ENCODE assay signal across 2 cellular contexts in the genomic region with DNA sequence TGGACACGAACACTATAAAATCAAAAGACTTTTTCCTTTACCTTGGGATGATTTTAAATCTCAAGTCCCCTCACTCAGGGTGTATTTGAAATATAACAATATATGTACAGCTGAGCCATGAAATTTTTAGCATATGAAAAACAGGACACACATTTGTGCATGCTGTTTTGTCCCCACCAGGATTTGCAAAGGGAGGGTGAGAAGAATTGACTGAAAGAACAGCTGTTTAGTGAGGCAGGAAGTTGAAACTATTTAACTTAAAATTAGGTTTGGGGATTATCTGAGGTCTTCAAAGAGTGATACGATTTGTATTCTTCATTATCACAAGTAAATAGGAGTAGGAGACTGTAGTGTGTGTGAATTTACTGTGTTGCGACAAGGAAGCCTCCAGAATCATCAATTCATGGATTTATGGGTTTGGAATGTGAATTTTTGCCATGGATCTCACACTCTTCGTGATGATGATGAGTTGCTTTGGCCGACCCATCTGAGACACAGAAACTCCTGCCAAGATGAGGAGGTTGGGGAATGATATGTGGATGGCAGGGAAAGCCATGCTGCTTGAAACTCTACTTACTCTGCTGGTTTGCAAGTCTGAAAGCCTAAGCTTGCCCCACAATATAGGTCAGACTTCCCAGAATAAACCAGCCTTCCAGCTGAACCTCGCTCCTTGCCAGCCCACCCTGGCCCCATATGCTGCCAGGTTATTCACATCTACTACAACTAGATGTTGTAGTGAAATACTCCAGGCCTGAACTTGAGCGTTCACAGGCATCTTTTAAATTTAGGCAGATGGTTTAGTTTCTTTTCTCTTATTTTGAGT.
TF ChIP-seq lines count a peak whose summit lies in the region.

No MANE protein-coding gene starts in this region.

TF ChIP-seq in GM23338, 12 proteins besides CTCF, POLR2A, EP300 and RAD21 (continues in another document):
- TF ChIP-seq ZNF114 (CRISPR knock-in tag; IDR thresholded peaks at IDR 0.05) (no peak), EZH2 (IDR thresholded peaks at IDR 0.05; ENCODE audit: low read depth, unreplicated experiment) (no peak), STAT1 (IDR thresholded peaks at IDR 0.05; ENCODE audit: unreplicated experiment) (no peak), CREB1 (CRISPR knock-in tag; IDR thresholded peaks at IDR 0.05; ENCODE audit: low read depth) (no peak), NANOG (IDR thresholded peaks at IDR 0.05; ENCODE audit: borderline replicate concordance) (no peak), POLR2AphosphoS5 (IDR thresholded peaks at IDR 0.05; ENCODE audit: low read depth) (no peak), ZNF331 (CRISPR knock-in tag; IDR thresholded peaks at IDR 0.05; ENCODE audit: low read depth) (no peak), JUNB (IDR thresholded peaks at IDR 0.05; ENCODE audit: unreplicated experiment) (no peak), EZH2phosphoT487 (IDR thresholded peaks at IDR 0.05; ENCODE audit: unreplicated experiment) (no peak)
- TF ChIP-seq, protein P1, sequence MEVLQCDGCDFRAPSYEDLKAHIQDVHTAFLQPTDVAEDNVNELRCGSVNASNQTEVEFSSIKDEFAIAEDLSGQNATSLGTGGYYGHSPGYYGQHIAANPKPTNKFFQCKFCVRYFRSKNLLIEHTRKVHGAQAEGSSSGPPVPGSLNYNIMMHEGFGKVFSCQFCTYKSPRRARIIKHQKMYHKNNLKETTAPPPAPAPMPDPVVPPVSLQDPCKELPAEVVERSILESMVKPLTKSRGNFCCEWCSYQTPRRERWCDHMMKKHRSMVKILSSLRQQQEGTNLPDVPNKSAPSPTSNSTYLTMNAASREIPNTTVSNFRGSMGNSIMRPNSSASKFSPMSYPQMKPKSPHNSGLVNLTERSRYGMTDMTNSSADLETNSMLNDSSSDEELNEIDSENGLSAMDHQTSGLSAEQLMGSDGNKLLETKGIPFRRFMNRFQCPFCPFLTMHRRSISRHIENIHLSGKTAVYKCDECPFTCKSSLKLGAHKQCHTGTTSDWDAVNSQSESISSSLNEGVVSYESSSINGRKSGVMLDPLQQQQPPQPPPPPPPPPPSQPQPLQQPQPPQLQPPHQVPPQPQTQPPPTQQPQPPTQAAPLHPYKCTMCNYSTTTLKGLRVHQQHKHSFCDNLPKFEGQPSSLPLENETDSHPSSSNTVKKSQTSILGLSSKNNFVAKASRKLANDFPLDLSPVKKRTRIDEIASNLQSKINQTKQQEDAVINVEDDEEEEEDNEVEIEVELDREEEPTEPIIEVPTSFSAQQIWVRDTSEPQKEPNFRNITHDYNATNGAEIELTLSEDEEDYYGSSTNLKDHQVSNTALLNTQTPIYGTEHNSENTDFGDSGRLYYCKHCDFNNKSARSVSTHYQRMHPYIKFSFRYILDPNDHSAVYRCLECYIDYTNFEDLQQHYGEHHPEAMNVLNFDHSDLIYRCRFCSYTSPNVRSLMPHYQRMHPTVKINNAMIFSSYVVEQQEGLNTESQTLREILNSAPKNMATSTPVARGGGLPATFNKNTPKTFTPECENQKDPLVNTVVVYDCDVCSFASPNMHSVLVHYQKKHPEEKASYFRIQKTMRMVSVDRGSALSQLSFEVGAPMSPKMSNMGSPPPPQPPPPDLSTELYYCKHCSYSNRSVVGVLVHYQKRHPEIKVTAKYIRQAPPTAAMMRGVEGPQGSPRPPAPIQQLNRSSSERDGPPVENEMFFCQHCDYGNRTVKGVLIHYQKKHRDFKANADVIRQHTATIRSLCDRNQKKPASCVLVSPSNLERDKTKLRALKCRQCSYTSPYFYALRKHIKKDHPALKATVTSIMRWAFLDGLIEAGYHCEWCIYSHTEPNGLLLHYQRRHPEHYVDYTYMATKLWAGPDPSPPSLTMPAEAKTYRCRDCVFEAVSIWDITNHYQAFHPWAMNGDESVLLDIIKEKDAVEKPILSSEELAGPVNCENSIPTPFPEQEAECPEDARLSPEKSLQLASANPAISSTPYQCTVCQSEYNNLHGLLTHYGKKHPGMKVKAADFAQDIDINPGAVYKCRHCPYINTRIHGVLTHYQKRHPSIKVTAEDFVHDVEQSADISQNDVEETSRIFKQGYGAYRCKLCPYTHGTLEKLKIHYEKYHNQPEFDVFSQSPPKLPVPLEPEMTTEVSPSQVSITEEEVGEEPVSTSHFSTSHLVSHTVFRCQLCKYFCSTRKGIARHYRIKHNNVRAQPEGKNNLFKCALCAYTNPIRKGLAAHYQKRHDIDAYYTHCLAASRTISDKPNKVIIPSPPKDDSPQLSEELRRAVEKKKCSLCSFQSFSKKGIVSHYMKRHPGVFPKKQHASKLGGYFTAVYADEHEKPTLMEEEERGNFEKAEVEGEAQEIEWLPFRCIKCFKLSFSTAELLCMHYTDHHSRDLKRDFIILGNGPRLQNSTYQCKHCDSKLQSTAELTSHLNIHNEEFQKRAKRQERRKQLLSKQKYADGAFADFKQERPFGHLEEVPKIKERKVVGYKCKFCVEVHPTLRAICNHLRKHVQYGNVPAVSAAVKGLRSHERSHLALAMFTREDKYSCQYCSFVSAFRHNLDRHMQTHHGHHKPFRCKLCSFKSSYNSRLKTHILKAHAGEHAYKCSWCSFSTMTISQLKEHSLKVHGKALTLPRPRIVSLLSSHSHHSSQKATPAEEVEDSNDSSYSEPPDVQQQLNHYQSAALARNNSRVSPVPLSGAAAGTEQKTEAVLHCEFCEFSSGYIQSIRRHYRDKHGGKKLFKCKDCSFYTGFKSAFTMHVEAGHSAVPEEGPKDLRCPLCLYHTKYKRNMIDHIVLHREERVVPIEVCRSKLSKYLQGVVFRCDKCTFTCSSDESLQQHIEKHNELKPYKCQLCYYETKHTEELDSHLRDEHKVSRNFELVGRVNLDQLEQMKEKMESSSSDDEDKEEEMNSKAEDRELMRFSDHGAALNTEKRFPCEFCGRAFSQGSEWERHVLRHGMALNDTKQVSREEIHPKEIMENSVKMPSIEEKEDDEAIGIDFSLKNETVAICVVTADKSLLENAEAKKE (CRISPR knock-in tag; IDR thresholded peaks at IDR 0.05), result no peak
- TF ChIP-seq, protein P2, sequence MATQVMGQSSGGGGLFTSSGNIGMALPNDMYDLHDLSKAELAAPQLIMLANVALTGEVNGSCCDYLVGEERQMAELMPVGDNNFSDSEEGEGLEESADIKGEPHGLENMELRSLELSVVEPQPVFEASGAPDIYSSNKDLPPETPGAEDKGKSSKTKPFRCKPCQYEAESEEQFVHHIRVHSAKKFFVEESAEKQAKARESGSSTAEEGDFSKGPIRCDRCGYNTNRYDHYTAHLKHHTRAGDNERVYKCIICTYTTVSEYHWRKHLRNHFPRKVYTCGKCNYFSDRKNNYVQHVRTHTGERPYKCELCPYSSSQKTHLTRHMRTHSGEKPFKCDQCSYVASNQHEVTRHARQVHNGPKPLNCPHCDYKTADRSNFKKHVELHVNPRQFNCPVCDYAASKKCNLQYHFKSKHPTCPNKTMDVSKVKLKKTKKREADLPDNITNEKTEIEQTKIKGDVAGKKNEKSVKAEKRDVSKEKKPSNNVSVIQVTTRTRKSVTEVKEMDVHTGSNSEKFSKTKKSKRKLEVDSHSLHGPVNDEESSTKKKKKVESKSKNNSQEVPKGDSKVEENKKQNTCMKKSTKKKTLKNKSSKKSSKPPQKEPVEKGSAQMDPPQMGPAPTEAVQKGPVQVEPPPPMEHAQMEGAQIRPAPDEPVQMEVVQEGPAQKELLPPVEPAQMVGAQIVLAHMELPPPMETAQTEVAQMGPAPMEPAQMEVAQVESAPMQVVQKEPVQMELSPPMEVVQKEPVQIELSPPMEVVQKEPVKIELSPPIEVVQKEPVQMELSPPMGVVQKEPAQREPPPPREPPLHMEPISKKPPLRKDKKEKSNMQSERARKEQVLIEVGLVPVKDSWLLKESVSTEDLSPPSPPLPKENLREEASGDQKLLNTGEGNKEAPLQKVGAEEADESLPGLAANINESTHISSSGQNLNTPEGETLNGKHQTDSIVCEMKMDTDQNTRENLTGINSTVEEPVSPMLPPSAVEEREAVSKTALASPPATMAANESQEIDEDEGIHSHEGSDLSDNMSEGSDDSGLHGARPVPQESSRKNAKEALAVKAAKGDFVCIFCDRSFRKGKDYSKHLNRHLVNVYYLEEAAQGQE (IDR thresholded peaks at IDR 0.05; ENCODE audit: unreplicated experiment), result no peak

TF ChIP-seq in H1, 55 proteins besides CTCF, POLR2A, EP300 and RAD21:
- TF ChIP-seq, protein P3, sequence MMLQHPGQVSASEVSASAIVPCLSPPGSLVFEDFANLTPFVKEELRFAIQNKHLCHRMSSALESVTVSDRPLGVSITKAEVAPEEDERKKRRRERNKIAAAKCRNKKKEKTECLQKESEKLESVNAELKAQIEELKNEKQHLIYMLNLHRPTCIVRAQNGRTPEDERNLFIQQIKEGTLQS (IDR thresholded peaks at IDR 0.05; ENCODE audit: insufficient read depth, low read depth, low read length), result no peak
- no peak for TF ChIP-seq GABPA (IDR thresholded peaks at IDR 0.05; ENCODE audit: borderline replicate concordance, insufficient read depth, low read length)
- TF ChIP-seq RBBP5 (IDR thresholded peaks at IDR 0.05; ENCODE audit: borderline replicate concordance, low read depth, low read length), result no peak
- no peak for TF ChIP-seq RFX5 (IDR thresholded peaks at IDR 0.05; ENCODE audit: borderline replicate concordance, low read depth, low read length)
- TF ChIP-seq SP4 (IDR thresholded peaks at IDR 0.05; ENCODE audit: low read length), result no peak
- no peak for TF ChIP-seq TBP (IDR thresholded peaks at IDR 0.05; ENCODE audit: low read depth, low read length)
- no peak for TF ChIP-seq EZH2 (IDR thresholded peaks at IDR 0.05; ENCODE audit: low read depth, low read length, severe bottlenecking)
TF ChIP-seq in H1: peak in this region for 0.
